Comparison of ENCODE assay signal across 9 cellular contexts in the genomic region with DNA sequence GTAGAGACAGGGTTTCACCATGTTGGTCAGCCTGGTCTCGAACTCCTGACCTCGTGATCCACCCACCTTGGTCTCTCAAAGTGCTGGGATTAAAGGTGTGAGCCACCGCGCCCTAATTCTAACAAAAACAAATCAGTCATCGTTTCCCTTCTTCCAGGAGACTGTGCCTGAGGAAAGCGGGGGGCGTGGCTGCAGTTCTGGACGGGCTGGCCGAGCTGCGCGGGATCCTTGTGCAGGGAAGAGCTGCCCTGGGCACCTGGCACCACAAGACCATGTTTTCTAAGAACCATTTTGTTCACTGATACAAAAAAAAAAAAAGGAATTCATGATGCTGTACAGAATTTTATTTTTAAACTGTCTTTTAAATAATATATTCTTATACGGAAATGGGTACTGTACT.
"Had no signal": no experiment of that assay in that cellular context is flagged by ENCODE, and none has a peak within 500 bp of the region (broad histone marks: within the 10 kb centered on the region; RNA-seq: fewer than 3 reads in every experiment).

No MANE protein-coding gene starts in this region.

- DNase-seq: IMR-90, Karpas-422, KBM-7, KG1 had no signal

- H3K4me2 ChIP-seq: KMS-11 had no signal

- H3K36me3 Mint-ChIP-seq: IgD-negative memory B cell had no signal

- H3K9me3 Mint-ChIP-seq: IgD-negative memory B cell had no signal

- ATAC-seq: HepG2, K562 had no signal

- H3K27ac ChIP-seq: HL-60, KMS-11 had no signal

- H3K4me3 ChIP-seq: K562 had no signal

- H3K4me3 Mint-ChIP-seq: IgD-negative memory B cell had no signal
